Comparison of ENCODE assay signal across 11 cellular contexts in genomic region chr1:56929492-56929891, GRCh38. TPM values are rescaled to one million over a fixed set of nuclear protein-coding genes. Genes with fewer than 3 reads are reported as not detected.
"Had no signal": no experiment of that assay in that cellular context is flagged by ENCODE, and none has a peak within 500 bp of the region (broad histone marks: within the 10 kb centered on the region; RNA-seq: fewer than 3 reads in every experiment).

No MANE protein-coding gene starts in this region.

- H2AFZ ChIP-seq: GM23248, GM23338 had no signal

- H3K36me3 ChIP-seq: HAP-1 had no signal

- H3K27ac ChIP-seq: GM23248 had no signal

- DNase-seq: GM23248, GOT3, H7, H9, HCEC 1CT, HFFc6 had no signal

- H3K4me2 ChIP-seq: GM23338 had no signal

- H3K9ac ChIP-seq: GM23248 had no signal

- ATAC-seq: GM23338, HCT116 had no signal

- FAIRE-seq: H54 had no signal

- H3K4me3 ChIP-seq: GM23248, GM23338, HAP-1 had no signal

- H3K9me3 ChIP-seq: HAP-1 had no signal

- H3K4me1 ChIP-seq: HAP-1 had no signal

RNA-seq across cellular contexts. Expression of gene C8B, which starts 36.3 kb away (rescaled TPM):
- total RNA-seq: GM23248, GM23338, H4, H7, H9, HFFc6 had no signal
- polyA plus RNA-seq: GM23248, GM23338 had no signal
